20 cellular contexts compared by ENCODE assay signal in the genomic region with DNA sequence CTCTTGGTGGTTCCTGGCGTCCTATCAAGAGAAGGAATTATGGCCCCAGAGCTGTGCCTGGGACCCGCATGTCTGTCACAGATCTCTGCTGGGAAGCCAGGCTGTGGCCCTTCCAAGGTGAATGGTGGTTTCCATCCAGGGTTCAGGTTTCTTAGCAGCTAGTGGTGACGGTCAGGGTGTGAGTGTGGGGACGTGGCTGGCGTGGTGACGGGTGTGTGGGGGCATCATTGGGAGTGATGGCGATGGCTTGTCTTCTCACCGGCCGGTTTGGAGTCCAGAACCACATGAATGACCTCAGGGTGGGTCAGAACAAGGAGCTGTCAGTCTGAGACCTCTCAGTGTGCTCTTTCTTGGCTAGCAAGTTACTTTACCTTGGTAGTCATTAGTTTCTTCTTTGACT.
"Had no signal": no experiment of that assay in that cellular context is flagged by ENCODE, and none has a peak within 500 bp of the region (broad histone marks: within the 10 kb centered on the region; RNA-seq: fewer than 3 reads in every experiment).

No MANE protein-coding gene starts in this region.

- H3K9me3 ChIP-seq: body of pancreas, colonic mucosa, left ventricle myocardium inferior, ovary, thoracic aorta had no signal

- ATAC-seq: activated CD8-positive, alpha-beta T cell treated with anti-CD3 and anti-CD28 coated beads for 36 hours; body of pancreas; sciatic nerve; stimulated activated naive B cell treated with anti-CD40 and anti-IgM and Interleukin-4, amounts not matched to agents 10 μg/mL and 1 μg/mL and 100 μg/mL, for 72 hours had no signal

- FAIRE-seq: frontal cortex had no signal

- H3K36me3 ChIP-seq: colonic mucosa, left ventricle myocardium inferior, ovary, thoracic aorta had no signal

- H3K27ac ChIP-seq: body of pancreas, colonic mucosa, left ventricle myocardium inferior, ovary, thoracic aorta had no signal

- H3K4me3 ChIP-seq: body of pancreas, colonic mucosa, left ventricle myocardium inferior, ovary, thoracic aorta had no signal

- H3K27me3 ChIP-seq: body of pancreas, colonic mucosa, ovary had no signal

- DNase-seq: activated CD4-positive, alpha-beta T cell treated with anti-CD3 and anti-CD28 coated beads, Interleukin-2, amount 10 ng/mL, durations not matched to agents 24 days and 14 days; activated CD8-positive, alpha-beta T cell treated with anti-CD3 and anti-CD28 coated beads for 36 hours; activated naive CD4-positive, alpha-beta T cell treated with Interleukin-2 at 50 U/mL for 16 hours; activated naive CD8-positive, alpha-beta T cell treated with anti-CD3 and anti-CD28 coated beads, Interleukin-2, amount 10 ng/mL, durations not matched to agents 7 days and 5 days; activated T-cell treated with anti-CD3 and anti-CD28 coated beads, Interleukin-2, amount 50 U/mL, for 1 hour; amygdala; body of pancreas; central memory CD4-positive, alpha-beta T cell; colonic mucosa; left ventricle myocardium inferior; mammary epithelial cell; midbrain; ovary; stimulated activated CD4-positive, alpha-beta T cell treated with anti-CD3 and anti-CD28 coated beads, Interleukin-4, amount 100 ng/mL, for 4 hours; stimulated activated naive B cell treated with anti-CD40 and anti-IgM and Interleukin-4, amounts not matched to agents 10 μg/mL and 1 μg/mL and 100 μg/mL, for 72 hours; T-helper 1 cell; T-helper 9 cell had no signal
